In genomic region chr2:238389985-238390682, GRCh38 we compare ENCODE assay signal across 11 cellular contexts. TPM values are rescaled to one million over a fixed set of nuclear protein-coding genes. Genes with fewer than 3 reads are reported as not detected.
A peak's percentile ranks its signal among the peaks of the same experiment; 100 is the strongest.
DNase-seq lines count a peak whose midpoint lies in the region; FAIRE-seq and TF ChIP-seq lines count a peak whose summit lies in the region.
"Had no signal": no experiment of that assay in that cellular context is flagged by ENCODE, and none has a peak within 500 bp of the region (broad histone marks: within the 10 kb centered on the region; RNA-seq: fewer than 3 reads in every experiment).

No MANE protein-coding gene starts in this region.

- TF ChIP-seq POLR2A in prostate gland (IDR thresholded peaks at IDR 0.05) (no peak), GM12892 (IDR thresholded peaks at IDR 0.05; ENCODE audit: low read depth, low read length) (no peak)

- no peak overlapping the region for H3K4me3 ChIP-seq in prostate gland

- H3K27ac ChIP-seq in epithelial cell of prostate (peak overlapping the region; percentile 94), prostate gland (peak overlapping the region; percentile 63 to 66)
- H3K27ac ChIP-seq: brain microvascular endothelial cell had no signal

- DNase-seq in GDM1 (lab: John Stamatoyannopoulos, UW) (peak; percentile 54), NCI-H345 (lab: John Stamatoyannopoulos, UW) (peak; percentile 84), epithelial cell of prostate (ENCODE audit: low read depth, low spot score) (peak; percentile 39), prostate gland (ENCODE audit: low spot score) (peak; percentile 90), GM19238 (ENCODE audit: insufficient read length, low spot score) (no peak), GM12892 (ENCODE audit: insufficient read length) (no peak), germinal center (ENCODE audit: low spot score) (no peak)
- no peak for DNase-seq in effector CD4-positive, alpha-beta T cell
- DNase-seq: activated CD8-positive, alpha-beta memory T cell treated with anti-CD3 and anti-CD28 coated beads for 24 hours; brain microvascular endothelial cell; hippocampal formation had no signal

- intact Hi-C loops in prostate gland (cut with DNase I): no loop called here

- no peaks in the 10 kb centered on the region for H3K9me3 ChIP-seq in prostate gland

- H3K36me3 ChIP-seq in prostate gland: no peaks in the 10 kb centered on the region
- H3K36me3 ChIP-seq: brain microvascular endothelial cell had no signal

- no peaks in the 10 kb centered on the region for H3K27me3 ChIP-seq in prostate gland (replicated peaks; ENCODE audit: insufficient read depth)
- H3K27me3 ChIP-seq: brain microvascular endothelial cell had no signal

- H3K4me1 ChIP-seq in prostate gland (replicated peaks): peaks cover 5% of the 10 kb centered on the region

- no peak for TF ChIP-seq CTCF in prostate gland (IDR thresholded peaks at IDR 0.05)

- 21% methylated on average over 11 of the region's 11 CpGs for WGBS in prostate gland

- FAIRE-seq in GM12892 (lab: Jason Lieb, UNC): no peak

RNA-seq across cellular contexts. Expression of gene ASB1, which starts 36.6 kb away (rescaled TPM):
- total RNA-seq in prostate gland: 10 to 100 TPM; 11.9 to 27.8 TPM
- polyA plus RNA-seq in GM12892 (2012; ENCODE audit: missing spikeins): 8.9 TPM

Comparison
In these comparisons a context has a peak if more than half of its experiments do, and no peak if none do; other contexts are left out.
1. DNase-seq: peak in GDM1 (single experiment), NCI-H345 (single experiment), epithelial cell of prostate (single experiment) and prostate gland (single experiment); none in effector CD4-positive, alpha-beta T cell (single experiment), GM19238 (single experiment), GM12892 (single experiment) and germinal center (single experiment).